In the genomic region with DNA sequence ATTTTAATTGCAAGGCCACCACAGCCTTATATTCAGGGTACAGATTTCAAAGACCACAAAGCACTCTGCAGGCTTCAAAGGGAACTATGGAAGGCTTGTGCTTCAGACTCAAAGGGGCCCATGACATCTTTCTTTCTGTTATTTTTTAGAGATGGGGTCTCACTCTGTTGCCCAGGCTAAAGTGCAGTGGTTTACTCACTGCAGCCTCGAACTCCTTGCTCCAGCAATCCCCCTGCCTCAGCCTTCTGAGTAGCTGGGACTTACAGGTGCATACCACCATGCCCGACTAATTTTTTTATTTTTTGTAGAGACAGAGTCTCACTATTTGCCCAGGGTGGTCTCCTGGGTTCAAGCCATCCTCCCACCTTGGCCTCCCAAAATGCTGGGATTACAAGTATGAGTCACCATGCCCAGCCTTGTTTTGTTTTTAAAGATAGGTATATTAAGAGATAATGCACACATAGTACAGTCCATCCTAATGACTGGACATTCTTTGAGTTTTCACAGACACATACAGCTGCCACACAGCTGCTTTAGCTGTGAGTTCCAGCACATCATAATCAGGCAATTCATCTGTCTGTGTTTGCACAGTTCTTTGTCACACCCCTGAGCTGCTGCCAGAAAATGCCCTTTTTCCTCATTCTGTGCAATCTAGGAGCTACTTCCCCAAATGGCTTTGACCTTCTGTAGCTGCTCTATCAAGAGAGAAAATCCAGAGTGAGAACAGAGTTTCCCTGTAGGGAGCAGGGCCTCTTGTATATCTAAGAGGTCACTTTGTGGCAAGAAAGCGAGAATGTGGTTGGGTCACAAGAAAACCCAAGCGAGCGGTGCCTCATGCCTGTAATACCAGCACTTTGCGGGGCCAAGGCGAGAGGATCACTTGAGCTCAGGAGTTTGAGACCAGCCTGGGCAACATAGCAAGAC, we compare ENCODE assay signal across 1 cellular context.
TF ChIP-seq lines count a peak whose summit lies in the region.

No MANE protein-coding gene starts in this region.

TF ChIP-seq in IMR-90, 13 proteins besides CTCF, POLR2A, EP300 and RAD21:
- TF ChIP-seq, protein P1, sequence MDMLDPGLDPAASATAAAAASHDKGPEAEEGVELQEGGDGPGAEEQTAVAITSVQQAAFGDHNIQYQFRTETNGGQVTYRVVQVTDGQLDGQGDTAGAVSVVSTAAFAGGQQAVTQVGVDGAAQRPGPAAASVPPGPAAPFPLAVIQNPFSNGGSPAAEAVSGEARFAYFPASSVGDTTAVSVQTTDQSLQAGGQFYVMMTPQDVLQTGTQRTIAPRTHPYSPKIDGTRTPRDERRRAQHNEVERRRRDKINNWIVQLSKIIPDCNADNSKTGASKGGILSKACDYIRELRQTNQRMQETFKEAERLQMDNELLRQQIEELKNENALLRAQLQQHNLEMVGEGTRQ (IDR thresholded peaks at IDR 0.05; ENCODE audit: low read depth, low read length) = no peak
- TF ChIP-seq RFX5 (IDR thresholded peaks at IDR 0.05; ENCODE audit: low read depth, low read length) (no peak), SMC3 (IDR thresholded peaks at IDR 0.05; ENCODE audit: low read depth, low read length) (no peak), MAZ (IDR thresholded peaks at IDR 0.05; ENCODE audit: borderline replicate concordance, low read depth, low read length) (no peak), BHLHE40 (IDR thresholded peaks at IDR 0.05; ENCODE audit: low read depth, low read length) (no peak), RCOR1 (IDR thresholded peaks at IDR 0.05; ENCODE audit: insufficient replicate concordance, low read length) (no peak), MXI1 (IDR thresholded peaks at IDR 0.05; ENCODE audit: borderline replicate concordance, low read depth, low read length) (no peak), CHD1 (IDR thresholded peaks at IDR 0.05; ENCODE audit: low read depth, low read length) (no peak)
- TF ChIP-seq, protein P2, sequence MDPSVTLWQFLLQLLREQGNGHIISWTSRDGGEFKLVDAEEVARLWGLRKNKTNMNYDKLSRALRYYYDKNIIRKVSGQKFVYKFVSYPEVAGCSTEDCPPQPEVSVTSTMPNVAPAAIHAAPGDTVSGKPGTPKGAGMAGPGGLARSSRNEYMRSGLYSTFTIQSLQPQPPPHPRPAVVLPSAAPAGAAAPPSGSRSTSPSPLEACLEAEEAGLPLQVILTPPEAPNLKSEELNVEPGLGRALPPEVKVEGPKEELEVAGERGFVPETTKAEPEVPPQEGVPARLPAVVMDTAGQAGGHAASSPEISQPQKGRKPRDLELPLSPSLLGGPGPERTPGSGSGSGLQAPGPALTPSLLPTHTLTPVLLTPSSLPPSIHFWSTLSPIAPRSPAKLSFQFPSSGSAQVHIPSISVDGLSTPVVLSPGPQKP (IDR thresholded peaks at IDR 0.05; ENCODE audit: borderline replicate concordance, low read depth, low read length) = no peak
